1 cellular context compared by ENCODE assay signal in the genomic region with DNA sequence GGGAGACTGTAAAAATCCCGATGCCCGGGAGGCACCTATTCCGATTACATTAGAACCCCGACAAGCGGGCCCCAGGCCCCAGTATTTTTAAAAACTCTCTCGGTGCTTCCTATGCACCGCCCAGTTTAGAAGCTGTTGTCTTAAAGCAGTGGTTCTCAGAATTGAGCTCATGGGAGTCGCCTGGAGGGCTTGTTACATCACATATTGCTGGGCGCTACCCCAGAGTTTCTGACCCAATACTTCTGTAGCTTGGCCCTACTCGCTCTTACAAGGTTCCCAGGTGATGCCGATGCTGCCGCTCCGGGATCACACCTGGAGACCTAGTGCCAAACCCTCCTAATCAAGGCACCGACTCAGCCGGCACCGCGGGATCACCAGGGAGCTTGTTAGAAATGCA.
TF ChIP-seq lines count a peak whose summit lies in the region.

No MANE protein-coding gene starts in this region.

TF ChIP-seq in GM12878, 131 proteins besides CTCF, POLR2A, EP300 and RAD21 (continued from another document):
- TF ChIP-seq, protein P1, sequence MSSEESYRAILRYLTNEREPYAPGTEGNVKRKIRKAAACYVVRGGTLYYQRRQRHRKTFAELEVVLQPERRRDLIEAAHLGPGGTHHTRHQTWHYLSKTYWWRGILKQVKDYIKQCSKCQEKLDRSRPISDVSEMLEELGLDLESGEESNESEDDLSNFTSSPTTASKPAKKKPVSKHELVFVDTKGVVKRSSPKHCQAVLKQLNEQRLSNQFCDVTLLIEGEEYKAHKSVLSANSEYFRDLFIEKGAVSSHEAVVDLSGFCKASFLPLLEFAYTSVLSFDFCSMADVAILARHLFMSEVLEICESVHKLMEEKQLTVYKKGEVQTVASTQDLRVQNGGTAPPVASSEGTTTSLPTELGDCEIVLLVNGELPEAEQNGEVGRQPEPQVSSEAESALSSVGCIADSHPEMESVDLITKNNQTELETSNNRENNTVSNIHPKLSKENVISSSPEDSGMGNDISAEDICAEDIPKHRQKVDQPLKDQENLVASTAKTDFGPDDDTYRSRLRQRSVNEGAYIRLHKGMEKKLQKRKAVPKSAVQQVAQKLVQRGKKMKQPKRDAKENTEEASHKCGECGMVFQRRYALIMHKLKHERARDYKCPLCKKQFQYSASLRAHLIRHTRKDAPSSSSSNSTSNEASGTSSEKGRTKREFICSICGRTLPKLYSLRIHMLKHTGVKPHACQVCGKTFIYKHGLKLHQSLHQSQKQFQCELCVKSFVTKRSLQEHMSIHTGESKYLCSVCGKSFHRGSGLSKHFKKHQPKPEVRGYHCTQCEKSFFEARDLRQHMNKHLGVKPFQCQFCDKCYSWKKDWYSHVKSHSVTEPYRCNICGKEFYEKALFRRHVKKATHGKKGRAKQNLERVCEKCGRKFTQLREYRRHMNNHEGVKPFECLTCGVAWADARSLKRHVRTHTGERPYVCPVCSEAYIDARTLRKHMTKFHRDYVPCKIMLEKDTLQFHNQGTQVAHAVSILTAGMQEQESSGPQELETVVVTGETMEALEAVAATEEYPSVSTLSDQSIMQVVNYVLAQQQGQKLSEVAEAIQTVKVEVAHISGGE (CRISPR knock-in tag; IDR thresholded peaks at IDR 0.05): no peak
- TF ChIP-seq POLR2AphosphoS2 (IDR thresholded peaks at IDR 0.05; ENCODE audit: low read depth, low read length) (no peak), MTA2 (IDR thresholded peaks at IDR 0.05; ENCODE audit: low read depth) (no peak), HDAC2 (IDR thresholded peaks at IDR 0.05) (no peak), RELA (IDR thresholded peaks at IDR 0.05; ENCODE audit: borderline replicate concordance, partially characterized antibody) (no peak), SREBF1 (IDR thresholded peaks at IDR 0.05; ENCODE audit: low read length) (no peak), ZNF274 (IDR thresholded peaks at IDR 0.05; ENCODE audit: insufficient read depth, insufficient read length) (no peak), SPI1 (IDR thresholded peaks at IDR 0.05; ENCODE audit: borderline replicate concordance, insufficient read depth, low read depth, low read length) (no peak), POU2F2 (IDR thresholded peaks at IDR 0.05; ENCODE audit: borderline replicate concordance, low read depth, low read length) (no peak), NRF1 (conservative IDR thresholded peaks at IDR 0.05; ENCODE audit: low read depth, low read length) (no peak), RB1 (IDR thresholded peaks at IDR 0.05; ENCODE audit: borderline replicate concordance) (no peak), CHD1 (IDR thresholded peaks at IDR 0.05; ENCODE audit: low read depth, low read length) (no peak)
- TF ChIP-seq, protein P2, sequence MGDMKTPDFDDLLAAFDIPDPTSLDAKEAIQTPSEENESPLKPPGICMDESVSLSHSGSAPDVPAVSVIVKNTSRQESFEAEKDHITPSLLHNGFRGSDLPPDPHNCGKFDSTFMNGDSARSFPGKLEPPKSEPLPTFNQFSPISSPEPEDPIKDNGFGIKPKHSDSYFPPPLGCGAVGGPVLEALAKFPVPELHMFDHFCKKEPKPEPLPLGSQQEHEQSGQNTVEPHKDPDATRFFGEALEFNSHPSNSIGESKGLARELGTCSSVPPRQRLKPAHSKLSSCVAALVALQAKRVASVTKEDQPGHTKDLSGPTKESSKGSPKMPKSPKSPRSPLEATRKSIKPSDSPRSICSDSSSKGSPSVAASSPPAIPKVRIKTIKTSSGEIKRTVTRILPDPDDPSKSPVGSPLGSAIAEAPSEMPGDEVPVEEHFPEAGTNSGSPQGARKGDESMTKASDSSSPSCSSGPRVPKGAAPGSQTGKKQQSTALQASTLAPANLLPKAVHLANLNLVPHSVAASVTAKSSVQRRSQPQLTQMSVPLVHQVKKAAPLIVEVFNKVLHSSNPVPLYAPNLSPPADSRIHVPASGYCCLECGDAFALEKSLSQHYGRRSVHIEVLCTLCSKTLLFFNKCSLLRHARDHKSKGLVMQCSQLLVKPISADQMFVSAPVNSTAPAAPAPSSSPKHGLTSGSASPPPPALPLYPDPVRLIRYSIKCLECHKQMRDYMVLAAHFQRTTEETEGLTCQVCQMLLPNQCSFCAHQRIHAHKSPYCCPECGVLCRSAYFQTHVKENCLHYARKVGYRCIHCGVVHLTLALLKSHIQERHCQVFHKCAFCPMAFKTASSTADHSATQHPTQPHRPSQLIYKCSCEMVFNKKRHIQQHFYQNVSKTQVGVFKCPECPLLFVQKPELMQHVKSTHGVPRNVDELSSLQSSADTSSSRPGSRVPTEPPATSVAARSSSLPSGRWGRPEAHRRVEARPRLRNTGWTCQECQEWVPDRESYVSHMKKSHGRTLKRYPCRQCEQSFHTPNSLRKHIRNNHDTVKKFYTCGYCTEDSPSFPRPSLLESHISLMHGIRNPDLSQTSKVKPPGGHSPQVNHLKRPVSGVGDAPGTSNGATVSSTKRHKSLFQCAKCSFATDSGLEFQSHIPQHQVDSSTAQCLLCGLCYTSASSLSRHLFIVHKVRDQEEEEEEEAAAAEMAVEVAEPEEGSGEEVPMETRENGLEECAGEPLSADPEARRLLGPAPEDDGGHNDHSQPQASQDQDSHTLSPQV (IDR thresholded peaks at IDR 0.05): no peak
- TF ChIP-seq, protein P3, sequence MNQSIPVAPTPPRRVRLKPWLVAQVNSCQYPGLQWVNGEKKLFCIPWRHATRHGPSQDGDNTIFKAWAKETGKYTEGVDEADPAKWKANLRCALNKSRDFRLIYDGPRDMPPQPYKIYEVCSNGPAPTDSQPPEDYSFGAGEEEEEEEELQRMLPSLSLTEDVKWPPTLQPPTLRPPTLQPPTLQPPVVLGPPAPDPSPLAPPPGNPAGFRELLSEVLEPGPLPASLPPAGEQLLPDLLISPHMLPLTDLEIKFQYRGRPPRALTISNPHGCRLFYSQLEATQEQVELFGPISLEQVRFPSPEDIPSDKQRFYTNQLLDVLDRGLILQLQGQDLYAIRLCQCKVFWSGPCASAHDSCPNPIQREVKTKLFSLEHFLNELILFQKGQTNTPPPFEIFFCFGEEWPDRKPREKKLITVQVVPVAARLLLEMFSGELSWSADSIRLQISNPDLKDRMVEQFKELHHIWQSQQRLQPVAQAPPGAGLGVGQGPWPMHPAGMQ (IDR thresholded peaks at IDR 0.05; ENCODE audit: borderline replicate concordance): no peak
- TF ChIP-seq, protein P4, sequence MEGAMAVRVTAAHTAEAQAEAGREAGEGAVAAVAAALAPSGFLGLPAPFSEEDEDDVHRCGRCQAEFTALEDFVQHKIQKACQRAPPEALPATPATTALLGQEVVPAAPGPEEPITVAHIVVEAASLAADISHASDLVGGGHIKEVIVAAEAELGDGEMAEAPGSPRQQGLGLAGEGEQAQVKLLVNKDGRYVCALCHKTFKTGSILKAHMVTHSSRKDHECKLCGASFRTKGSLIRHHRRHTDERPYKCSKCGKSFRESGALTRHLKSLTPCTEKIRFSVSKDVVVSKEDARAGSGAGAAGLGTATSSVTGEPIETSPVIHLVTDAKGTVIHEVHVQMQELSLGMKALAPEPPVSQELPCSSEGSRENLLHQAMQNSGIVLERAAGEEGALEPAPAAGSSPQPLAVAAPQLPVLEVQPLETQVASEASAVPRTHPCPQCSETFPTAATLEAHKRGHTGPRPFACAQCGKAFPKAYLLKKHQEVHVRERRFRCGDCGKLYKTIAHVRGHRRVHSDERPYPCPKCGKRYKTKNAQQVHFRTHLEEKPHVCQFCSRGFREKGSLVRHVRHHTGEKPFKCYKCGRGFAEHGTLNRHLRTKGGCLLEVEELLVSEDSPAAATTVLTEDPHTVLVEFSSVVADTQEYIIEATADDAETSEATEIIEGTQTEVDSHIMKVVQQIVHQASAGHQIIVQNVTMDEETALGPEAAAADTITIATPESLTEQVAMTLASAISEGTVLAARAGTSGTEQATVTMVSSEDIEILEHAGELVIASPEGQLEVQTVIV (IDR thresholded peaks at IDR 0.05; ENCODE audit: borderline replicate concordance, partially characterized antibody): no peak
